Comparison of ENCODE assay signal across 1 cellular context in the genomic region with DNA sequence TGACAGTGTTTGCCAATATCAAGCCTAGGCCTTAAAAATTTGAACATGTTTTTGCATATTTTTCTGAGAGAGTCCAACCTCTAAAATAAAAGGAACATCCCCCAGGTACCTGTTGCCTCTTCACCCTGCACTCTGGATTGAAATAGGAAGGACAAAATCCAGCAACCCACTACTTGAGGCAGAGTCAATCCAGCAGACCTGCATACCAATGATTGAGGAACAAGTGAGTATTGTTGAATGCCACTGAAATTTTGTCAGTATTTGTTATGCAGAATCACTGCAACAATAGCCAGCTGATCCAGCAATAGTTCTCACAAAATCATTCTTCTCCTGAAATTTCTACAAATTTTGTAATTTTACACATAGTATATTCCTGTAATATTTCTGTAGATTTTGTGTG.
TF ChIP-seq lines count a peak whose summit lies in the region.

No MANE protein-coding gene starts in this region.

TF ChIP-seq in WTC11, 78 proteins besides CTCF, POLR2A, EP300 and RAD21 (continued from another document):
- TF ChIP-seq, protein P1, sequence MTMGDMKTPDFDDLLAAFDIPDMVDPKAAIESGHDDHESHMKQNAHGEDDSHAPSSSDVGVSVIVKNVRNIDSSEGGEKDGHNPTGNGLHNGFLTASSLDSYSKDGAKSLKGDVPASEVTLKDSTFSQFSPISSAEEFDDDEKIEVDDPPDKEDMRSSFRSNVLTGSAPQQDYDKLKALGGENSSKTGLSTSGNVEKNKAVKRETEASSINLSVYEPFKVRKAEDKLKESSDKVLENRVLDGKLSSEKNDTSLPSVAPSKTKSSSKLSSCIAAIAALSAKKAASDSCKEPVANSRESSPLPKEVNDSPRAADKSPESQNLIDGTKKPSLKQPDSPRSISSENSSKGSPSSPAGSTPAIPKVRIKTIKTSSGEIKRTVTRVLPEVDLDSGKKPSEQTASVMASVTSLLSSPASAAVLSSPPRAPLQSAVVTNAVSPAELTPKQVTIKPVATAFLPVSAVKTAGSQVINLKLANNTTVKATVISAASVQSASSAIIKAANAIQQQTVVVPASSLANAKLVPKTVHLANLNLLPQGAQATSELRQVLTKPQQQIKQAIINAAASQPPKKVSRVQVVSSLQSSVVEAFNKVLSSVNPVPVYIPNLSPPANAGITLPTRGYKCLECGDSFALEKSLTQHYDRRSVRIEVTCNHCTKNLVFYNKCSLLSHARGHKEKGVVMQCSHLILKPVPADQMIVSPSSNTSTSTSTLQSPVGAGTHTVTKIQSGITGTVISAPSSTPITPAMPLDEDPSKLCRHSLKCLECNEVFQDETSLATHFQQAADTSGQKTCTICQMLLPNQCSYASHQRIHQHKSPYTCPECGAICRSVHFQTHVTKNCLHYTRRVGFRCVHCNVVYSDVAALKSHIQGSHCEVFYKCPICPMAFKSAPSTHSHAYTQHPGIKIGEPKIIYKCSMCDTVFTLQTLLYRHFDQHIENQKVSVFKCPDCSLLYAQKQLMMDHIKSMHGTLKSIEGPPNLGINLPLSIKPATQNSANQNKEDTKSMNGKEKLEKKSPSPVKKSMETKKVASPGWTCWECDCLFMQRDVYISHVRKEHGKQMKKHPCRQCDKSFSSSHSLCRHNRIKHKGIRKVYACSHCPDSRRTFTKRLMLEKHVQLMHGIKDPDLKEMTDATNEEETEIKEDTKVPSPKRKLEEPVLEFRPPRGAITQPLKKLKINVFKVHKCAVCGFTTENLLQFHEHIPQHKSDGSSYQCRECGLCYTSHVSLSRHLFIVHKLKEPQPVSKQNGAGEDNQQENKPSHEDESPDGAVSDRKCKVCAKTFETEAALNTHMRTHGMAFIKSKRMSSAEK (CRISPR knock-in tag; IDR thresholded peaks at IDR 0.05; ENCODE audit: borderline replicate concordance) = no peak
